In the genomic region with DNA sequence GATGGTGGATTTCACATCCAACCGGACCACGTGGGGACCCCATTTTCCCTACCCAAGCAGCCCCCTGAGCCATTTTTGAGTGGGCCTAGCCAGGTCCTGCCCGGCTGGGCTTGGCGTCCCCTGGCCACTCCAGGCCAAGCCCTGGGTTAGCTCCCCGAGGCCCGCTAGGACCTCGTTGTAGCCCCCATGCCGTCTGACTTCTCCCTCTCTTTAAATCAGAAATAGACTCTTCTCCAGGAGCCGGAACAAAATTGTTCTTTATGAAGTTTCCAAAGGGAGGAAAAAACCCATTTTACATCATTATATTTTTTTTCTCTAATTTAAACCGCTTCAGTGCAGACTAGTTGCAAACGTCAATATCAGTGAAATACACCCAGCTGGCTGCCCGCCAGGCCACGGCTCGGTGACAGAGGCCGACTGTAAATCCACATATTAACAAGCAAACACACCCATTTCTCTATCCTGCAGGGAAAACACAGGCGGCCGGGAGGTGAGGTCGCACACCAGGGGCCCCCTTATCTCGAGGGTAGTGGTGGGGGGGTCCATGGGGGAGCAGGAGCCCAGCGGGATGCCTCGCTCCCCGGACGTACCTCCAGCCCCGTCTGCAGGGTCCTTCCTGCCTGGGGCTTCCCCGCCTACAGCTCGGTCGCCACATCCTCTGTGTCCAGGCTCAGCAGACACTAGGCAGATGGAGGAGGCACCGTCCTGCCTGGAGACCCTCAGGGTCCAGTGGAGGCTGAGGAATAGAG, we compare ENCODE assay signal across 8 cellular contexts.
DNase-seq lines count a peak whose midpoint lies in the region; ATAC-seq and TF ChIP-seq lines count a peak whose summit lies in the region.

No MANE protein-coding gene starts in this region.

- H2AFZ ChIP-seq in Karpas-422 (ENCODE audit: low read length) = no peak overlapping the region

- H3K27ac ChIP-seq in Karpas-422 (ENCODE audit: low read length) = no peak overlapping the region

- H3K27ac Mint-ChIP-seq in activated CD4-positive, alpha-beta T cell treated with anti-CD3 and anti-CD28 coated beads, Interleukin-2, amount 10 ng/mL, durations not matched to agents 24 days and 14 days = no peak overlapping the region
- H3K27ac Mint-ChIP-seq in central memory CD8-positive, alpha-beta T cell (ENCODE audit: low read depth) = peak overlapping the region; percentile 84

- H3K27me3 ChIP-seq in Karpas-422 (ENCODE audit: low read length) = no peaks in the 10 kb centered on the region

- H3K4me3 ChIP-seq in Karpas-422 (ENCODE audit: low read length) = no peak overlapping the region

- no peaks in the 10 kb centered on the region for H3K79me2 ChIP-seq in Karpas-422 (ENCODE audit: low read length)

- no peaks in the 10 kb centered on the region for H3K4me1 ChIP-seq in Karpas-422 (ENCODE audit: low read length)

- ATAC-seq in central memory CD8-positive, alpha-beta T cell (replicated peaks; ENCODE audit: extremely low read depth, poor library complexity, severe bottlenecking) = peak; percentile 57
- no peak for ATAC-seq in omental fat pad (ENCODE audit: low FRiP score)

- H4K20me1 ChIP-seq in Karpas-422 (ENCODE audit: insufficient read depth, low read depth, low read length) = no peaks in the 10 kb centered on the region

- H3K9me3 Mint-ChIP-seq in activated CD4-positive, alpha-beta T cell treated with anti-CD3 and anti-CD28 coated beads, Interleukin-2, amount 10 ng/mL, durations not matched to agents 24 days and 14 days = no peaks in the 10 kb centered on the region
- H3K9me3 Mint-ChIP-seq in central memory CD8-positive, alpha-beta T cell = no peaks in the 10 kb centered on the region

- no peaks in the 10 kb centered on the region for H3K9me3 ChIP-seq in Karpas-422 (ENCODE audit: low read length)

- H3K4me1 Mint-ChIP-seq in activated CD4-positive, alpha-beta T cell treated with anti-CD3 and anti-CD28 coated beads, Interleukin-2, amount 10 ng/mL, durations not matched to agents 24 days and 14 days = peaks cover 11% of the 10 kb centered on the region
- peaks cover 32% of the 10 kb centered on the region for H3K4me1 Mint-ChIP-seq in central memory CD8-positive, alpha-beta T cell

- no peak for TF ChIP-seq CTCF in omental fat pad (IDR thresholded peaks at IDR 0.05)

- peaks cover 5% of the 10 kb centered on the region for H3K27me3 Mint-ChIP-seq in activated CD4-positive, alpha-beta T cell treated with anti-CD3 and anti-CD28 coated beads, Interleukin-2, amount 10 ng/mL, durations not matched to agents 24 days and 14 days
- H3K27me3 Mint-ChIP-seq in central memory CD8-positive, alpha-beta T cell = peaks cover 15% of the 10 kb centered on the region

- no peak overlapping the region for H3K4me3 Mint-ChIP-seq in activated CD4-positive, alpha-beta T cell treated with anti-CD3 and anti-CD28 coated beads, Interleukin-2, amount 10 ng/mL, durations not matched to agents 24 days and 14 days
- peak overlapping the region; percentile 52 for H3K4me3 Mint-ChIP-seq in central memory CD8-positive, alpha-beta T cell

- no peaks in the 10 kb centered on the region for H3K36me3 ChIP-seq in Karpas-422 (ENCODE audit: insufficient read depth, low read length)

- DNase-seq in activated CD4-positive, alpha-beta T cell treated with anti-CD3 and anti-CD28 coated beads, Interleukin-2, amount 50 U/mL, for 1 hour = peak; percentile 31
- no peak for DNase-seq in activated CD4-positive, alpha-beta T cell treated with anti-CD3 and anti-CD28 coated beads, Interleukin-2, amount 10 ng/mL, durations not matched to agents 24 days and 14 days
- peak; percentile 17 for DNase-seq in NOMO-1 treated with dmso at 0.1 percent for 144 hours (lab: John Stamatoyannopoulos, UW; ENCODE audit: unreplicated experiment)
- DNase-seq in central memory CD8-positive, alpha-beta T cell (ENCODE audit: low spot score in 2 of 2) = peak in 1 of 2 donors; percentile 30
- DNase-seq in omental fat pad (ENCODE audit: low spot score) = peak; percentile 32
- DNase-seq in NCI-H187 (lab: John Stamatoyannopoulos, UW) = no peak
- no peak for DNase-seq in NK-92 treated with Interleukin-12 subunit alpha and Interleukin-12 subunit beta, amount 100 ng/mL, for 24 hours (lab: John Stamatoyannopoulos, UW)
- no peak for DNase-seq in Karpas-422

- H3K9me2 ChIP-seq in Karpas-422 (replicated peaks; ENCODE audit: insufficient read depth, low read length) = no peaks in the 10 kb centered on the region

- no peak overlapping the region for H3K4me2 ChIP-seq in Karpas-422 (ENCODE audit: low read depth, low read length, poor library complexity, severe bottlenecking)

- intact Hi-C loops in activated CD4-positive, alpha-beta T cell treated with anti-CD3 and anti-CD28 coated beads, Interleukin-2, amount 10 ng/mL, durations not matched to agents 24 days and 14 days (cut with micrococcal nuclease) = no loop called here

- H3K36me3 Mint-ChIP-seq in activated CD4-positive, alpha-beta T cell treated with anti-CD3 and anti-CD28 coated beads, Interleukin-2, amount 10 ng/mL, durations not matched to agents 24 days and 14 days (ENCODE audit: low read depth) = no peaks in the 10 kb centered on the region
- H3K36me3 Mint-ChIP-seq in central memory CD8-positive, alpha-beta T cell (ENCODE audit: insufficient read depth) = no peaks in the 10 kb centered on the region

- H3K9ac ChIP-seq in Karpas-422 (ENCODE audit: low read length) = no peak overlapping the region

Comparison
In these comparisons a context has a peak if more than half of its experiments do, and no peak if none do; other contexts are left out.
1. DNase-seq: peak in activated CD4-positive, alpha-beta T cell treated with anti-CD3 and anti-CD28 coated beads, Interleukin-2, amount 50 U/mL, for 1 hour (single experiment), NOMO-1 treated with dmso at 0.1 percent for 144 hours (single experiment) and omental fat pad (single experiment); none in activated CD4-positive, alpha-beta T cell treated with anti-CD3 and anti-CD28 coated beads, Interleukin-2, amount 10 ng/mL, durations not matched to agents 24 days and 14 days (single experiment), NCI-H187 (0 of 2), NK-92 treated with Interleukin-12 subunit alpha and Interleukin-12 subunit beta, amount 100 ng/mL, for 24 hours (single experiment) and Karpas-422 (single experiment).